ENCODE assay signal across 8 cellular contexts in the genomic region with DNA sequence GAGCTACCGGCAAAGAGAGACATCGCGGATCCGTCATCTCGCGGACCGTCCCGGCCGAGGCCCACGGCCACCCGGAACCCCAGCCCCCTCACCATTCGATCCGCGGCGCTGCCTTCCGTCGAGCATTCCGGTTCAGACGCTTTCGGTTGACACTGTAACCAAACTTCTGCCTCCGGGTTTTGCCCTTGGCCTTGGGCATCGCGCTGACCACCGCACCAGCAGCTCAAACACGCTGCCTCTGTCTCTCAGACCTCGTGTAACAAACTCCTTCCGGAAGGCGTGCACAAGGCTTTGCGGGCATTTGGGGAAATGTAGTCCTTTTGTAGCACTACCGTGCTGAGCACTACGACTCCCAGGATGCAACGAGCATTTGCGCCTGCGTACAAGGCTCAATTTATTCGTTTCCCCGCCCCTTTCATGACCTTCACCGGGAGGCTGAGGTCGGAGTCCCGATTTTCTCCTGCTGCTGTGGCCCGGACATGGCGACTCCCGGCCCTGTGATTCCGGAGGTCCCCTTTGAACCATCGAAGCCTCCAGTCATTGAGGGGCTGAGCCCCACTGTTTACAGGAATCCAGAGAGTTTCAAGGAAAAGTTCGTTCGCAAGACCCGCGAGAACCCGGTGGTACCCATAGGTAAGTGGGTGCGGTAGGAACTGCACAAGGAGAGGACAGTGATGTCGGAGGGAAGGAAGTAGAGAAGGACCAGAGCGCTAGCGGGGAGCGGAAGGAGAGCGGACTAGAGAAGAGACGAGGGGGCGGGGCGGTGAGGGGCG.
A peak's percentile ranks its signal among the peaks of the same experiment; 100 is the strongest.
DNase-seq lines count a peak whose midpoint lies in the region; ATAC-seq and TF ChIP-seq lines count a peak whose summit lies in the region.

A gene with protein sequence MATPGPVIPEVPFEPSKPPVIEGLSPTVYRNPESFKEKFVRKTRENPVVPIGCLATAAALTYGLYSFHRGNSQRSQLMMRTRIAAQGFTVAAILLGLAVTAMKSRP (plus strand): TSS at position 411 of the 773 bp plus-strand sequence. CDS start 69 bp downstream, at position 480.
A gene with protein sequence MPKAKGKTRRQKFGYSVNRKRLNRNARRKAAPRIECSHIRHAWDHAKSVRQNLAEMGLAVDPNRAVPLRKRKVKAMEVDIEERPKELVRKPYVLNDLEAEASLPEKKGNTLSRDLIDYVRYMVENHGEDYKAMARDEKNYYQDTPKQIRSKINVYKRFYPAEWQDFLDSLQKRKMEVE (minus strand): TSS at position 258 of the 773 bp plus-strand sequence. CDS start 59 bp downstream, at position 199.

- TF ChIP-seq CTCF in AG09319 (IDR thresholded peaks at IDR 0.05; ENCODE audit: low read depth, low read length) = no peak

- DNase-seq in AG09319 (ENCODE audit: extremely low read depth, low read depth) (peak; percentile 98), NCI-H446 treated with DMSO at 0.1 percent for 48 hours (lab: John Stamatoyannopoulos, UW) (peak; percentile 95), cerebellar cortex (ENCODE audit: low spot score) (peak; percentile 99), islet precursor cell (peak; percentile 99)
- DNase-seq in stimulated activated CD4-positive, alpha-beta T cell treated with anti-CD3 and anti-CD28 coated beads, Interleukin-12 subunit alpha, Interleukin-12 subunit beta, amount 100 ng/mL, for 48 hours (ENCODE audit: low read depth in 2 of 3, low spot score in 1 of 3) = peak; percentile 97 to 99 (median 98)

- ATAC-seq in GM19035 (IDR thresholded peaks at IDR 0.05; ENCODE audit: unreplicated experiment) = peak; percentile 85
- ATAC-seq in HG03354 (IDR thresholded peaks at IDR 0.05; ENCODE audit: poor library complexity, severe bottlenecking, unreplicated experiment) = peak; percentile 94
- ATAC-seq in activated CD4-positive, CD25-positive, alpha-beta regulatory T cell treated with anti-CD3 and anti-CD28 coated beads, Interleukin-2, amount 50 U/mL, for 24 hours = peak; percentile 90 to 93

Comparison
In these comparisons a context has a peak if more than half of its experiments do, and no peak if none do; other contexts are left out.
1. Peak in every context shown above with its lines: DNase-seq and ATAC-seq.